8 cellular contexts compared by ENCODE assay signal in the genomic region with DNA sequence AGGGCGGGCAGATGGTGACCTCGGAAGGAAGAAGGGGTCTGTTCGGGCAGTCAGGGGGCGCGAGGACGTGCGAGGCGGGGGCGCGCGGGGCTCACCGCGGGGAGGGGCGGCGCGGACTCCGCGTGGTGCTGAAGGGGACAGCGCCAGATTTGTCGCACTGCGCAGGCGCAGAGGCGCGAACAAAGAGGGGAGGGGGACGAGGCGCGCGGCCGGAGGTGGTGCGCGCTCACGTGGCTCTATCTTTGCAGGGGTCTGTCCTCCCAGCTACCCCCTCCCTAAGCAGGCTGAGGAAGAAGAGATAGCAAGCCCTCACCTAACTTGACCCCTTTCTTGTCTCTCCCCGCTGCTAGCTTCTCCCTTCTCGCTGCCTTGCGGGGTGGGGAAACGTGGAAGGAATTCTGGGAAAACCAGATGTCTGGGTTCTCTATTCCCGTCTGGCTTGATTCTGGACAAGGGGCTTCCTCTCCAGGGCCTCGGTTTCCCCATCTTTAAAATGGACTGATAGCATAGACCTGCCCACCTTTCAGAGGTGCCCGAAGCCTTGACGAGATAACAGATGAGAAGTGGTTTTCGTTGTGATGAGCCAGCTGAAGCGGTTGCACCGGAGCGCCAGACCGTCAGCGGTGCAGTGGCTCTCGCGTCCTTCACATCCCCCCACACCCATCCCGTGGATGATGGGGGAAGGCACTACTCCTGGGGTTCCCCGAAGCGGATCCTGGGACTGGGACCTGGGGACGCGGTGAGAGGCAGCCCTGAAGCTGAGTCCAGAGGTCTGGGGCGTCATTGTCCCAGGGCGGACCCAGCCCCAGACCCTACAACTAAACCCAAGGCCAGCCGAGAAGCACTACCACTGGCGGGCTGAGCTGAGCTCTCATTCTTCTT. TPM values are rescaled to one million over a fixed set of nuclear protein-coding genes. Genes with fewer than 3 reads are reported as not detected.
DNase-seq lines count a peak whose midpoint lies in the region; ATAC-seq, FAIRE-seq and TF ChIP-seq lines count a peak whose summit lies in the region.

No MANE protein-coding gene starts in this region.

- H3K9me3 ChIP-seq in endothelial cell of umbilical vein (replicated peaks; ENCODE audit: control insufficient read depth, insufficient read depth, low read length) (no peaks in the 10 kb centered on the region), muscle layer of duodenum (ENCODE audit: control insufficient read depth in 1 of 2, low read length in 2 of 2) (no peaks in the 10 kb centered on the region)

- H3K27ac ChIP-seq in endothelial cell of umbilical vein (ENCODE audit: insufficient read depth, low read depth, low read length) (no peak overlapping the region), muscle layer of duodenum (ENCODE audit: low read length) (peak overlapping the region; percentile 73)

- intact Hi-C loops in endothelial cell of umbilical vein (cut with micrococcal nuclease), result loop anchor here (5.0 kb wide), 3 partner anchors 82 to 227 kb away; a partner anchor contains a TSS

- no peak for ATAC-seq in GM19395 (IDR thresholded peaks at IDR 0.05; ENCODE audit: unreplicated experiment)

- peak overlapping the region; percentile 5 for H2AFZ ChIP-seq in endothelial cell of umbilical vein (ENCODE audit: low read depth, low read length)

- H3K36me3 ChIP-seq in H7 (replicated peaks; ENCODE audit: control insufficient read depth, insufficient read depth, low read length) (peaks cover 1% of the 10 kb centered on the region), endothelial cell of umbilical vein (ENCODE audit: control insufficient read depth in 2 of 2, extremely low read depth in 1 of 2, insufficient read depth in 2 of 2, low read length in 2 of 2) (peaks cover 0 to 9% of the 10 kb centered on the region in 2 experiments), muscle layer of duodenum (ENCODE audit: control insufficient read depth in 1 of 2, insufficient read depth in 2 of 2, low read length in 2 of 2) (peaks cover 10 to 12% of the 10 kb centered on the region in 2 donors)

- H4K20me1 ChIP-seq in endothelial cell of umbilical vein (replicated peaks; ENCODE audit: control insufficient read depth, extremely low read depth, insufficient read depth, low read length), result no peaks in the 10 kb centered on the region

- H3K4me2 ChIP-seq in endothelial cell of umbilical vein (ENCODE audit: insufficient read depth, low read length), result peak overlapping the region; percentile 63

- in situ Hi-C loops in ACHN (cut with HindIII; ENCODE audit: low pct_ligation_motif_present, low pct_unique_long_range_greater_than_20kb, low sequenced_read_pairs), result no loop called here

- peak; percentile 59 for FAIRE-seq in endothelial cell of umbilical vein (lab: Jason Lieb, UNC)

- dilution Hi-C loops in endothelial cell of umbilical vein (cut with MboI; ENCODE audit: extremely low pct_ligation_motif_present, low sequenced_read_pairs), result no loop called here

- H3K4me1 ChIP-seq in endothelial cell of umbilical vein (ENCODE audit: control insufficient read depth, extremely low read depth, insufficient read depth, low read length) (peaks cover 20% of the 10 kb centered on the region), muscle layer of duodenum (ENCODE audit: control insufficient read depth in 1 of 2, insufficient read depth in 2 of 2, low read length in 2 of 2) (peaks cover 11 to 39% of the 10 kb centered on the region in 2 donors)

- H3K9ac ChIP-seq in endothelial cell of umbilical vein (replicated peaks; ENCODE audit: extremely low read depth, insufficient read depth, low read length), result no peak overlapping the region

- TF ChIP-seq POLR2A in endothelial cell of umbilical vein (IDR thresholded peaks at IDR 0.05; ENCODE audit: low read depth, low read length), result no peak

- H3K9me1 ChIP-seq in endothelial cell of umbilical vein (replicated peaks; ENCODE audit: control insufficient read depth, extremely low read depth, insufficient read depth, low read length), result no peaks in the 10 kb centered on the region

- CTCF ChIA-PET in endothelial cell of umbilical vein (lab: Charles Lee), result interaction anchor here (0.6 to 6.5 kb wide), 8 partner anchors 12 to 250 kb away, joined by 3 to 74 read pairs (median 29); a partner anchor contains a TSS

- POLR2A ChIA-PET in endothelial cell of umbilical vein (lab: Charles Lee), result interaction anchor here (1.8 kb wide), 1 partner anchor 13 kb away, joined by 6 read pairs; a partner anchor contains a TSS

- no TSS peak for BruUV-seq in endothelial cell of umbilical vein (replicated peaks; lab: Mats Ljungman, UMichigan)

- TF ChIP-seq CTCF in endothelial cell of umbilical vein (IDR thresholded peaks at IDR 0.05; ENCODE audit: extremely low read depth in 1 of 2, insufficient read depth in 1 of 2, low read depth in 1 of 2, low read length in 2 of 2), result no peak

- DNase-seq in ACHN (peak; percentile 54), H7 (peak; percentile 99), NCI-H526 (lab: John Stamatoyannopoulos, UW) (peak; percentile 42 to 77), endothelial cell of umbilical vein (ENCODE audit: low read depth, low spot score) (peak; percentile 39), superior temporal gyrus (ENCODE audit: extremely low spot score) (peak; percentile 77)
- peak; percentile 90 for DNase-seq in activated CD8-positive, alpha-beta memory T cell treated with anti-CD3 and anti-CD28 coated beads, Interleukin-2, amount 50 U/mL, for 48 hours

- H3K4me3 ChIP-seq in H7 (ENCODE audit: insufficient read depth, low read depth, low read length) (peak overlapping the region; percentile 97), endothelial cell of umbilical vein (replicated peaks in 1 of 3; ENCODE audit: insufficient read depth in 1 of 3, low read depth in 1 of 3, low read length in 3 of 3) (peak overlapping the region; percentile 64 to 73 (median 70)), muscle layer of duodenum (ENCODE audit: low read depth in 1 of 2, low read length in 2 of 2) (peak overlapping the region; percentile 86 to 97)

- peaks cover 9% of the 10 kb centered on the region; the same call in 1 of the 2 replicates for H3K27me3 ChIP-seq in H7 (ENCODE audit: control insufficient read depth, insufficient read depth, low read length)
- peaks cover 3 to 7% of the 10 kb centered on the region in 2 experiments for H3K27me3 ChIP-seq in endothelial cell of umbilical vein (ENCODE audit: control insufficient read depth in 2 of 2, insufficient read depth in 2 of 2, low read length in 2 of 2)
- peaks cover 14% of the 10 kb centered on the region for H3K27me3 ChIP-seq in muscle layer of duodenum (ENCODE audit: low read depth, low read length)

- H3K79me2 ChIP-seq in endothelial cell of umbilical vein (ENCODE audit: control insufficient read depth, insufficient read depth, low read length), result no peaks in the 10 kb centered on the region

RNA-seq across cellular contexts. Expression of a gene that starts 0.8 kb away (rescaled TPM):
- 23.0 and 29.8 TPM in 2 replicates for total RNA-seq in H7 (2014; rRNA removed; shearing (Covaris generic))
- 9.9 and 10.7 TPM in 2 replicates for total RNA-seq in endothelial cell of umbilical vein
- 15.3 and 21.6 TPM in 2 replicates for polyA plus RNA-seq in endothelial cell of umbilical vein
- polyA plus RNA-seq in endothelial cell of umbilical vein (2011; cell fraction: cytosol; rRNA removed), result 5.9 and 10.1 TPM in 2 replicates
- polyA plus RNA-seq in endothelial cell of umbilical vein (2011; cell fraction: nucleus; rRNA removed), result 11.6 and 11.7 TPM in 2 replicates
- polyA plus RNA-seq in endothelial cell of umbilical vein (2012), result 4.3 and 6.2 TPM in 2 replicates
- polyA minus RNA-seq in endothelial cell of umbilical vein, result 1.4 and 2.0 TPM in 2 replicates
- polyA minus RNA-seq in endothelial cell of umbilical vein (2011; cell fraction: cytosol; rRNA and poly(A)+ RNA removed), result 8.5 TPM
- 1.5 and 1.8 TPM in 2 replicates for polyA minus RNA-seq in endothelial cell of umbilical vein (2011; cell fraction: nucleus; rRNA and poly(A)+ RNA removed)

RNA-seq across cellular contexts. Expression of a gene that starts 1.2 kb away (rescaled TPM):
- 5.2 and 6.1 TPM in 2 replicates for total RNA-seq in H7 (2014; rRNA removed; shearing (Covaris generic))
- 0.18 and 0.40 TPM in 2 replicates for total RNA-seq in endothelial cell of umbilical vein
- 0.08 and 0.10 TPM in 2 replicates for polyA plus RNA-seq in endothelial cell of umbilical vein
- 0.07 TPM in 1 of 2 replicates, not detected in the other for polyA plus RNA-seq in endothelial cell of umbilical vein (2011; cell fraction: cytosol; rRNA removed)
- 0.24 and 0.29 TPM in 2 replicates for polyA plus RNA-seq in endothelial cell of umbilical vein (2011; cell fraction: nucleus; rRNA removed)
- 0.86 and 2.6 TPM in 2 replicates for polyA plus RNA-seq in endothelial cell of umbilical vein (2012)
- not detected in 2 replicates for polyA minus RNA-seq in endothelial cell of umbilical vein
- polyA minus RNA-seq in endothelial cell of umbilical vein (2011; cell fraction: cytosol; rRNA and poly(A)+ RNA removed), result not detected
- 0.29 TPM in 1 of 2 replicates, not detected in the other for polyA minus RNA-seq in endothelial cell of umbilical vein (2011; cell fraction: nucleus; rRNA and poly(A)+ RNA removed)

RNA-seq across cellular contexts. Expression of a gene that starts 12.6 kb away (rescaled TPM):
- total RNA-seq in H7 (2014; rRNA removed; shearing (Covaris generic)), result 51.3 and 64.7 TPM in 2 replicates
- 61.5 and 62.6 TPM in 2 replicates for total RNA-seq in endothelial cell of umbilical vein
- 82.3 and 96.7 TPM in 2 replicates for polyA plus RNA-seq in endothelial cell of umbilical vein
- polyA plus RNA-seq in endothelial cell of umbilical vein (2011; cell fraction: cytosol; rRNA removed), result 79.5 and 108 TPM in 2 replicates
- 119 and 127 TPM in 2 replicates for polyA plus RNA-seq in endothelial cell of umbilical vein (2011; cell fraction: nucleus; rRNA removed)
- polyA plus RNA-seq in endothelial cell of umbilical vein (2012), result 56.6 and 83.3 TPM in 2 replicates
- 26.5 and 27.4 TPM in 2 replicates for polyA minus RNA-seq in endothelial cell of umbilical vein
- 32.0 TPM for polyA minus RNA-seq in endothelial cell of umbilical vein (2011; cell fraction: cytosol; rRNA and poly(A)+ RNA removed)
- 7.5 and 12.2 TPM in 2 replicates for polyA minus RNA-seq in endothelial cell of umbilical vein (2011; cell fraction: nucleus; rRNA and poly(A)+ RNA removed)

RNA-seq across cellular contexts. Expression of a gene that starts 24.3 kb away (rescaled TPM):
- 25.3 and 25.6 TPM in 2 replicates for total RNA-seq in H7 (2014; rRNA removed; shearing (Covaris generic))
- total RNA-seq in endothelial cell of umbilical vein, result 21.9 and 25.6 TPM in 2 replicates
- 21.0 and 23.0 TPM in 2 replicates for polyA plus RNA-seq in endothelial cell of umbilical vein
- polyA plus RNA-seq in endothelial cell of umbilical vein (2011; cell fraction: cytosol; rRNA removed), result 13.8 and 20.2 TPM in 2 replicates
- polyA plus RNA-seq in endothelial cell of umbilical vein (2011; cell fraction: nucleus; rRNA removed), result 53.7 and 67.4 TPM in 2 replicates
- 17.7 and 31.9 TPM in 2 replicates for polyA plus RNA-seq in endothelial cell of umbilical vein (2012)
- polyA minus RNA-seq in endothelial cell of umbilical vein, result 9.5 and 11.2 TPM in 2 replicates
- polyA minus RNA-seq in endothelial cell of umbilical vein (2011; cell fraction: cytosol; rRNA and poly(A)+ RNA removed), result 27.7 TPM
- polyA minus RNA-seq in endothelial cell of umbilical vein (2011; cell fraction: nucleus; rRNA and poly(A)+ RNA removed), result 11.3 and 18.8 TPM in 2 replicates

RNA-seq across cellular contexts. Expression of a gene that starts 31.5 kb away (rescaled TPM):
- 0.30 and 0.45 TPM in 2 replicates for total RNA-seq in H7 (2014; rRNA removed; shearing (Covaris generic))
- total RNA-seq in endothelial cell of umbilical vein, result not detected in 2 replicates
- 0.08 TPM in 1 of 2 replicates, not detected in the other for polyA plus RNA-seq in endothelial cell of umbilical vein
- polyA plus RNA-seq in endothelial cell of umbilical vein (2011; cell fraction: cytosol; rRNA removed), result 0.04 TPM in 1 of 2 replicates, not detected in the other
- not detected in 2 replicates for polyA plus RNA-seq in endothelial cell of umbilical vein (2011; cell fraction: nucleus; rRNA removed)
- polyA plus RNA-seq in endothelial cell of umbilical vein (2012), result not detected in 2 replicates
- not detected in 2 replicates for polyA minus RNA-seq in endothelial cell of umbilical vein
- not detected for polyA minus RNA-seq in endothelial cell of umbilical vein (2011; cell fraction: cytosol; rRNA and poly(A)+ RNA removed)
- not detected in 2 replicates for polyA minus RNA-seq in endothelial cell of umbilical vein (2011; cell fraction: nucleus; rRNA and poly(A)+ RNA removed)

Comparison
In these comparisons a context has a peak if more than half of its experiments do, and no peak if none do; other contexts are left out.
1. DNase-seq: peak in every context shown above with its lines; median percentile 99 in H7; 90 in activated CD8-positive, alpha-beta memory T cell treated with anti-CD3 and anti-CD28 coated beads, Interleukin-2, amount 50 U/mL, for 48 hours; 77 in superior temporal gyrus; 60 in NCI-H526; 54 in ACHN; 39 in endothelial cell of umbilical vein.